Comparison of ENCODE assay signal across 22 cellular contexts in genomic region chr19:2715470-2716274, GRCh38. TPM values are rescaled to one million over a fixed set of nuclear protein-coding genes. Genes with fewer than 3 reads are reported as not detected.
"Had no signal": no experiment of that assay in that cellular context is flagged by ENCODE, and none has a peak within 500 bp of the region (broad histone marks: within the 10 kb centered on the region; RNA-seq: fewer than 3 reads in every experiment).

No MANE protein-coding gene starts in this region.

- H3K79me2 ChIP-seq: parathyroid adenoma had no signal

- H3K4me3 ChIP-seq: dorsolateral prefrontal cortex, lower lobe of right lung, right atrium auricular region, sigmoid colon, thoracic aorta, tibial nerve, upper lobe of left lung had no signal

- H3K9ac ChIP-seq: parathyroid adenoma had no signal

- FAIRE-seq: colon, frontal cortex, keratinocyte, urothelium cell line had no signal

- H3K36me3 Mint-ChIP-seq: natural killer cell; stimulated activated effector memory CD8-positive, alpha-beta T cell treated with anti-CD3 and anti-CD28 coated beads, Interleukin-12 subunit alpha, Interleukin-12 subunit beta, amount 100 ng/mL, for 72 hours had no signal

- H3K36me3 ChIP-seq: lower lobe of right lung, neutrophil, right atrium auricular region, sigmoid colon, thoracic aorta, tibial nerve, upper lobe of left lung had no signal

- H3K4me3 Mint-ChIP-seq: natural killer cell; stimulated activated effector memory CD8-positive, alpha-beta T cell treated with anti-CD3 and anti-CD28 coated beads, Interleukin-12 subunit alpha, Interleukin-12 subunit beta, amount 100 ng/mL, for 72 hours; stimulated activated naive CD8-positive, alpha-beta T cell treated with anti-CD3 and anti-CD28 coated beads, Interleukin-15, Interleukin-2, amounts not matched to agents 100 ng/mL and 50 ng/mL, for 24 hours had no signal

- H3K4me1 ChIP-seq: lower lobe of right lung had no signal

- H3K27me3 ChIP-seq: dorsolateral prefrontal cortex, right atrium auricular region had no signal

- H2AFZ ChIP-seq: parathyroid adenoma had no signal

- H3K27ac Mint-ChIP-seq: progenitor cell of endocrine pancreas; stimulated activated effector memory CD8-positive, alpha-beta T cell treated with anti-CD3 and anti-CD28 coated beads, Interleukin-12 subunit alpha, Interleukin-12 subunit beta, amount 100 ng/mL, for 72 hours; stimulated activated naive CD8-positive, alpha-beta T cell treated with anti-CD3 and anti-CD28 coated beads, Interleukin-15, Interleukin-2, amounts not matched to agents 100 ng/mL and 50 ng/mL, for 24 hours had no signal

- H3K9me3 ChIP-seq: neutrophil had no signal

- DNase-seq: dorsolateral prefrontal cortex; effector CD4-positive, alpha-beta T cell; head of caudate nucleus; natural killer cell; stimulated activated CD4-positive, alpha-beta T cell treated with anti-CD3 and anti-CD28 coated beads, Interleukin-2, amount 100 ng/mL, for 24 hours; stimulated activated CD4-positive, alpha-beta T cell treated with anti-CD3 and anti-CD28 coated beads, Interleukin-4, amount 100 ng/mL, for 24 hours had no signal

- H3K27ac ChIP-seq: dorsolateral prefrontal cortex, lower lobe of right lung, neutrophil, parathyroid adenoma, right atrium auricular region, sigmoid colon, thoracic aorta, tibial nerve, upper lobe of left lung had no signal

- ATAC-seq: lower lobe of right lung; natural killer cell; stimulated activated effector memory CD8-positive, alpha-beta T cell treated with anti-CD3 and anti-CD28 coated beads, Interleukin-12 subunit alpha, Interleukin-12 subunit beta, amount 100 ng/mL, for 72 hours had no signal

RNA-seq across cellular contexts. Expression of gene GNG7, which starts 13.2 kb away (rescaled TPM):
- total RNA-seq: fibroblast of villous mesenchyme had no signal
